In the genomic region with DNA sequence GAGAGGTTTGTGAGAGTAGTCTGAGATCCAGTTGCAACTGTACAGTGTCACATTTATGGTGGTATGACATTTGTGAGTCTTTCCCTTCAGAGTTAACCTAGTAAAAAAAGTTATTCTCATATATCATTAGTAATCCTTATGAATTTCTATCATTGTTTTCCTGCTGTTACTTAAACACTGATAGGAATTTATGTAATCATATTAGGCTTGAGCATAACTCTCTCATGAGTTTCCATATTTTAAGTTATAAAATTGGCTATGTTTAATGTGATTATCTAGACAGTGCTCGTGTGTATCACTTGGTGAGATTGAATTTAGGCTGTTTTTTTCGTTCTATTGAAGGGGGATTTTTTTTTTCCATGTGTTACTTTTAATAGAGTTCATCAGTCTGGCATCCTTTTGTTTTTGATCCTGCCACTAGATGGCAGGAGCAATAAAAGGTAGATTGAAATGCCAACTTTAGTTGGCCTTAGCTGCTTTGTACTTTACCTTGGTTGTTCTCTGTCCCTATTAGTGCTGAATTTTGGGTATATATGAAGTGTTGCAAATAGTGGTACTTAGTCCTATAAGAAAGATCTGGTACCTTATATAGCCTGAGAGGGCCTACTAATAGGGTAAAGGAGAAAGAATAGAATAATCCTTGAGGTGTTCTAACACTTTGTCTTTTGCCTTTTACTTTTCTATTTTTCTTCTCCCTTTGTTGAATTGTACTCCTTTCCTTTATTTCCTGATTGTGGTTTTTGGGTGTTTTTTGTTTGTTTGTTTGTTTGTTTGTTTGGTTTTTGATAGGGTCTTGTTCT, we compare ENCODE assay signal across 8 cellular contexts. TPM values are rescaled to one million over a fixed set of nuclear protein-coding genes. Genes with fewer than 3 reads are reported as not detected.
A peak's percentile ranks its signal among the peaks of the same experiment; 100 is the strongest.
DNase-seq lines count a peak whose midpoint lies in the region; ATAC-seq, FAIRE-seq and TF ChIP-seq lines count a peak whose summit lies in the region.

No MANE protein-coding gene starts in this region.

- peaks cover 0 to 5% (median 0%) of the 10 kb centered on the region in 11 donors for H3K9me3 Mint-ChIP-seq in naive thymus-derived CD4-positive, alpha-beta T cell

- no peaks in the 10 kb centered on the region for H3K27me3 ChIP-seq in naive thymus-derived CD4-positive, alpha-beta T cell (ENCODE audit: control insufficient read depth in 2 of 2, insufficient read depth in 2 of 2, low read length in 2 of 2)

- peak overlapping the region; percentile 0 to 69 (median 34) for H3K4me3 Mint-ChIP-seq in naive thymus-derived CD4-positive, alpha-beta T cell

- no peaks in the 10 kb centered on the region for H3K9me3 ChIP-seq in naive thymus-derived CD4-positive, alpha-beta T cell (ENCODE audit: control insufficient read depth in 2 of 3, low read length in 3 of 3)

- peaks cover 20 to 40% of the 10 kb centered on the region in 2 donors for H3K4me1 ChIP-seq in naive thymus-derived CD4-positive, alpha-beta T cell (ENCODE audit: control insufficient read depth in 2 of 2, insufficient read depth in 2 of 2, low read length in 2 of 2)

- H3K4me1 Mint-ChIP-seq in naive thymus-derived CD4-positive, alpha-beta T cell: peaks cover 65 to 94% (median 92%) of the 10 kb centered on the region in 7 donors

- POLR2A ChIA-PET in naive thymus-derived CD4-positive, alpha-beta T cell (lab: Charles Lee): interaction anchor here (0.6 to 2.0 kb wide), 3 partner anchors 11 to 99 kb away, joined by 3 to 12 read pairs (median 3); a partner anchor contains a TSS

- peak; percentile 79 for ATAC-seq in naive thymus-derived CD4-positive, alpha-beta T cell
- no peak for ATAC-seq in HG02840 (IDR thresholded peaks at IDR 0.05; ENCODE audit: low FRiP score, unreplicated experiment)

- FAIRE-seq in endometrium (lab: Jason Lieb, UNC): peak; percentile 43

- peak overlapping the region in 8 of 9 donors; percentile 19 to 79 (median 48) for H3K27ac Mint-ChIP-seq in naive thymus-derived CD4-positive, alpha-beta T cell

- DNase-seq in AML-193 (lab: John Stamatoyannopoulos, UW): peak; percentile 64 to 66
- DNase-seq in GM13977 (ENCODE audit: low spot score): no peak
- DNase-seq in RKO (ENCODE audit: low spot score): peak; percentile 52
- peak in 5 of 9 donors; percentile 21 to 47 (median 29) for DNase-seq in naive thymus-derived CD4-positive, alpha-beta T cell
- DNase-seq in SHP77 treated with DMSO at 0.1 percent for 48 hours (lab: John Stamatoyannopoulos, UW): no peak
- no peak for DNase-seq in NCI-H524 treated with DMSO at 0.1 percent for 48 hours (lab: John Stamatoyannopoulos, UW)

- in situ Hi-C loops in GM13977 (cut with MboI; ENCODE audit: low pct_unique_long_range_greater_than_20kb, low sequenced_read_pairs, unreplicated experiment): no loop called here

- intact Hi-C loops in naive thymus-derived CD4-positive, alpha-beta T cell (cut with micrococcal nuclease): loop anchor here (1.0 to 10.0 kb wide), 11 partner anchors 14 to 783 kb away; a partner anchor contains a TSS

- CTCF ChIA-PET in naive thymus-derived CD4-positive, alpha-beta T cell (lab: Charles Lee): interaction anchor here (0.6 to 2.4 kb wide), 6 partner anchors 14 to 494 kb away, joined by 3 to 11 read pairs (median 4); a partner anchor contains a TSS

- peak; percentile 48 for TF ChIP-seq CTCF in GM13977 (IDR thresholded peaks at IDR 0.05; ENCODE audit: extremely low read depth, insufficient read depth, missing control alignments)

- peak overlapping the region; percentile 1 for H3K27ac ChIP-seq in naive thymus-derived CD4-positive, alpha-beta T cell (ENCODE audit: low read depth, low read length)

- no peaks in the 10 kb centered on the region for H3K27me3 Mint-ChIP-seq in naive thymus-derived CD4-positive, alpha-beta T cell

- no peak overlapping the region for H3K4me3 ChIP-seq in naive thymus-derived CD4-positive, alpha-beta T cell (ENCODE audit: low read length)

- H3K36me3 ChIP-seq in naive thymus-derived CD4-positive, alpha-beta T cell (ENCODE audit: control insufficient read depth in 2 of 3, insufficient read depth in 3 of 3, low read length in 3 of 3): no peaks in the 10 kb centered on the region

- H3K36me3 Mint-ChIP-seq in naive thymus-derived CD4-positive, alpha-beta T cell: peaks cover 0 to 15% (median 6%) of the 10 kb centered on the region in 5 donors

RNA-seq across cellular contexts. Expression of a gene that starts 17.9 kb away (rescaled TPM):
- 100 to 1,000 TPM; 115 to 149 (median 131) TPM for total RNA-seq in naive thymus-derived CD4-positive, alpha-beta T cell
- polyA plus RNA-seq in naive thymus-derived CD4-positive, alpha-beta T cell: 100 to 1,000 TPM; 109 to 140 TPM

Comparison
In these comparisons a context has a peak if more than half of its experiments do, and no peak if none do; other contexts are left out.
1. DNase-seq: peak in AML-193 (2 of 2), RKO (single experiment) and naive thymus-derived CD4-positive, alpha-beta T cell (5 of 9); none in GM13977 (single experiment), SHP77 treated with DMSO at 0.1 percent for 48 hours (single experiment) and NCI-H524 treated with DMSO at 0.1 percent for 48 hours (single experiment).